ENCODE assay signal across 22 cellular contexts in the genomic region with DNA sequence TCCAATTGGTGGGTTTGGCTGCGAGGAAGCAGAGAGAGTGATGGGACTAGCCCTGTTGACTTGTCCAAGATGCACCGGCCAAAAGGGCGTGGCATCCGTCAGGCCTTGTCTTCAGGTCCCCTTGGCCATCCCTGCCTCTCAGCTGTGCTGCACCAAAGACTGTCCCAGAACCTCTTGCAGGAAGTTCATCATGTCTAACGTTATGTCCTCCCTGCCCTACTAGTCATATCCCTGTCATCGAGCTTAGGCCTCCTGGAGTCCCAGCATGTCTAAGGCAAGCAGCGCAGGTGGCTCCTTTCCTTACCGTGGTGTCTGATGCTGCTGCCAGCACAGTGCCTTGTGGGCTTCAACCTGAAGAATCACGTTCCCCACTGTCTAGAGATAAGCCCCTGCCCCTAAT.
"Had no signal": no experiment of that assay in that cellular context is flagged by ENCODE, and none has a peak within 500 bp of the region (broad histone marks: within the 10 kb centered on the region; RNA-seq: fewer than 3 reads in every experiment).

No MANE protein-coding gene starts in this region.

- H3K4me3 ChIP-seq: MG63, SJSA1, SK-N-MC had no signal

- ATAC-seq: HepG2, Panc1 had no signal

- H3K27me3 ChIP-seq: MG63, SJSA1 had no signal

- H3K9me3 ChIP-seq: MG63, SJSA1 had no signal

- H3K27me3 Mint-ChIP-seq: IgD-negative memory B cell had no signal

- DNase-seq: KBM-7, MG63, NCI-H1092, NCI-H1105 treated with DMSO at 0.1 percent for 48 hours, NCI-H1436, NCI-H187, NCI-H2029, NCI-H2081 treated with DMSO at 0.1 percent for 48 hours, NCI-H2171, NCI-H226, NCI-H446, NCI-H510A, NCI-H524 treated with DMSO at 0.1 percent for 48 hours, NCI-H69, NCI-H774, Right ventricle myocardium superior, SIG-M5 had no signal

- H3K27ac Mint-ChIP-seq: IgD-negative memory B cell had no signal

- H3K27ac ChIP-seq: SJSA1, SK-N-MC had no signal
